23 cellular contexts compared by ENCODE assay signal in genomic region chr2:61878756-61879155, GRCh38. TPM values are rescaled to one million over a fixed set of nuclear protein-coding genes. Genes with fewer than 3 reads are reported as not detected.
A peak's percentile ranks its signal among the peaks of the same experiment; 100 is the strongest.
DNase-seq lines count a peak whose midpoint lies in the region; ATAC-seq and TF ChIP-seq lines count a peak whose summit lies in the region.
"Had no signal": no experiment of that assay in that cellular context is flagged by ENCODE, and none has a peak within 500 bp of the region (broad histone marks: within the 10 kb centered on the region; RNA-seq: fewer than 3 reads in every experiment).

No MANE protein-coding gene starts in this region.

- H3K9me3 ChIP-seq in breast epithelium = no peaks in the 10 kb centered on the region
- no peaks in the 10 kb centered on the region for H3K9me3 ChIP-seq in RWPE2 (ENCODE audit: severe bottlenecking)

- ATAC-seq in RWPE2 (ENCODE audit: low read depth) = peak; percentile 87
- ATAC-seq in esophagus mucosa = peak; percentile 82
- ATAC-seq: GM23338 had no signal

- H3K9me3 Mint-ChIP-seq in MCF 10A (ENCODE audit: unreplicated experiment) = no peaks in the 10 kb centered on the region
- H3K9me3 Mint-ChIP-seq: CD14-positive monocyte, GM23338 had no signal

- H3K27me3 ChIP-seq in breast epithelium (no peaks in the 10 kb centered on the region), RWPE2 (ENCODE audit: insufficient read depth, poor library complexity, severe bottlenecking) (no peaks in the 10 kb centered on the region)

- CTCF ChIA-PET in MCF 10A (lab: Yijun Ruan, JAX) = interaction anchor here (0.6 kb wide), 1 partner anchor 414 kb away, joined by 3 read pairs; no protein-coding TSS in a partner anchor

- BruUV-seq in MCF 10A (replicated peaks; lab: Mats Ljungman, UMichigan) = no TSS peak

- peak overlapping the region; percentile 67 for H3K27ac Mint-ChIP-seq in MCF 10A (ENCODE audit: low read depth, unreplicated experiment)
- H3K27ac Mint-ChIP-seq: B cell, CD14-positive monocyte, GM23338 had no signal

- POLR2A ChIA-PET in MCF 10A (lab: Yijun Ruan, JAX) = interaction anchor here (0.5 to 1.0 kb wide), 2 partner anchors 11 to 33 kb away, joined by 3 to 4 read pairs; no protein-coding TSS in a partner anchor

- no peak overlapping the region for H3K4me3 Mint-ChIP-seq in MCF 10A (ENCODE audit: unreplicated experiment)
- H3K4me3 Mint-ChIP-seq: B cell, CD14-positive monocyte, GM23338 had no signal

- H3K36me3 Mint-ChIP-seq in MCF 10A (ENCODE audit: insufficient read depth, unreplicated experiment) = peaks cover 100% of the 10 kb centered on the region

- TF ChIP-seq CTCF in MCF 10A (IDR thresholded peaks at IDR 0.05; ENCODE audit: unreplicated experiment) = no peak
- no peak for TF ChIP-seq CTCF in breast epithelium (IDR thresholded peaks at IDR 0.05)
- TF ChIP-seq CTCF in RWPE2 (IDR thresholded peaks at IDR 0.05; ENCODE audit: poor library complexity, severe bottlenecking) = no peak
- TF ChIP-seq CTCF in coronary artery (IDR thresholded peaks at IDR 0.05) = no peak

- DNase-seq in MCF 10A (ENCODE audit: unreplicated experiment) (peak; percentile 69), breast epithelium (ENCODE audit: low spot score in 2 of 2) (no peak), RWPE2 (ENCODE audit: low spot score) (no peak), renal cortical epithelial cell (ENCODE audit: low read depth) (peak; percentile 23), foreskin melanocyte (no peak), coronary artery (ENCODE audit: low spot score) (no peak), NCI-H146 treated with DMSO at 0.1 percent for 48 hours (lab: John Stamatoyannopoulos, UW; ENCODE audit: unreplicated experiment) (no peak)
- DNase-seq: COR-L47, DND-41, HCEC 1CT, KG1, NCI-H1105, NCI-H146, NCI-H2081, NCI-H2171 treated with DMSO at 0.1 percent for 48 hours, NCI-H526, OCI-M1, SHP77 had no signal

- H3K36me3 ChIP-seq in breast epithelium = peaks cover 9% of the 10 kb centered on the region
- peaks cover 98% of the 10 kb centered on the region for H3K36me3 ChIP-seq in RWPE2 (ENCODE audit: low read depth)

- no peak for TF ChIP-seq POLR2A in breast epithelium (IDR thresholded peaks at IDR 0.05)

- intact Hi-C loops in MCF 10A (cut with micrococcal nuclease) (no loop called here), breast epithelium (cut with DNase I; ENCODE audit: low total_unique reads) (no loop called here)

- H3K27me3 Mint-ChIP-seq in MCF 10A (ENCODE audit: insufficient read depth, unreplicated experiment) = no peaks in the 10 kb centered on the region
- H3K27me3 Mint-ChIP-seq: B cell had no signal

- no peak overlapping the region for H3K4me3 ChIP-seq in breast epithelium
- no peak overlapping the region for H3K4me3 ChIP-seq in RWPE2 (ENCODE audit: severe bottlenecking)
- no peak overlapping the region for H3K4me3 ChIP-seq in coronary artery
- H3K4me3 ChIP-seq: GM23338 had no signal

- H3K4me1 ChIP-seq in breast epithelium = no peaks in the 10 kb centered on the region
- peaks cover 24% of the 10 kb centered on the region for H3K4me1 ChIP-seq in RWPE2 (ENCODE audit: insufficient read depth, poor library complexity, severe bottlenecking)

- H3K27ac ChIP-seq in breast epithelium (no peak overlapping the region), RWPE2 (ENCODE audit: poor library complexity, severe bottlenecking) (peak overlapping the region; percentile 13), coronary artery (no peak overlapping the region)
- H3K27ac ChIP-seq: HL-60 had no signal

- peaks cover 4% of the 10 kb centered on the region for H3K4me1 Mint-ChIP-seq in MCF 10A (ENCODE audit: insufficient read depth, unreplicated experiment)
- H3K4me1 Mint-ChIP-seq: B cell, CD14-positive monocyte, GM23338 had no signal

RNA-seq across cellular contexts. Expression of gene CCT4, which starts 9.7 kb away (rescaled TPM):
- total RNA-seq in MCF 10A (2022) (176 and 203 TPM in 2 replicates), breast epithelium (100 to 1,000 TPM in 1 of 3 donors, 10 to 100 TPM in 2; 73.3 to 119 (median 82.9) TPM), esophagus mucosa (109 TPM), renal cortical epithelial cell (182 and 249 TPM in 2 replicates)

RNA-seq across cellular contexts. Expression of gene FAM161A, which starts 24.9 kb away (rescaled TPM):
- total RNA-seq in MCF 10A (2022) = 1.7 and 2.3 TPM in 2 replicates
- 1 to 10 TPM; 3.5 to 4.0 (median 3.6) TPM for total RNA-seq in breast epithelium
- 1.3 TPM for total RNA-seq in esophagus mucosa
- total RNA-seq in renal cortical epithelial cell = 0.69 and 3.3 TPM in 2 replicates

RNA-seq across cellular contexts. Expression of gene COMMD1, which starts 26.7 kb away (rescaled TPM):
- 33.8 and 38.7 TPM in 2 replicates for total RNA-seq in MCF 10A (2022)
- total RNA-seq in breast epithelium = 10 to 100 TPM; 38.4 to 63.8 (median 56.4) TPM
- total RNA-seq in esophagus mucosa = 31.4 TPM
- 35.9 and 43.7 TPM in 2 replicates for total RNA-seq in renal cortical epithelial cell

Comparison
In these comparisons a context has a peak if more than half of its experiments do, and no peak if none do; other contexts are left out.
1. DNase-seq: peak in MCF 10A (single experiment) and renal cortical epithelial cell (single experiment); none in breast epithelium (0 of 2), RWPE2 (single experiment), foreskin melanocyte (single experiment), coronary artery (single experiment) and NCI-H146 treated with DMSO at 0.1 percent for 48 hours (single experiment).